ENCODE assay signal across 14 cellular contexts in the genomic region with DNA sequence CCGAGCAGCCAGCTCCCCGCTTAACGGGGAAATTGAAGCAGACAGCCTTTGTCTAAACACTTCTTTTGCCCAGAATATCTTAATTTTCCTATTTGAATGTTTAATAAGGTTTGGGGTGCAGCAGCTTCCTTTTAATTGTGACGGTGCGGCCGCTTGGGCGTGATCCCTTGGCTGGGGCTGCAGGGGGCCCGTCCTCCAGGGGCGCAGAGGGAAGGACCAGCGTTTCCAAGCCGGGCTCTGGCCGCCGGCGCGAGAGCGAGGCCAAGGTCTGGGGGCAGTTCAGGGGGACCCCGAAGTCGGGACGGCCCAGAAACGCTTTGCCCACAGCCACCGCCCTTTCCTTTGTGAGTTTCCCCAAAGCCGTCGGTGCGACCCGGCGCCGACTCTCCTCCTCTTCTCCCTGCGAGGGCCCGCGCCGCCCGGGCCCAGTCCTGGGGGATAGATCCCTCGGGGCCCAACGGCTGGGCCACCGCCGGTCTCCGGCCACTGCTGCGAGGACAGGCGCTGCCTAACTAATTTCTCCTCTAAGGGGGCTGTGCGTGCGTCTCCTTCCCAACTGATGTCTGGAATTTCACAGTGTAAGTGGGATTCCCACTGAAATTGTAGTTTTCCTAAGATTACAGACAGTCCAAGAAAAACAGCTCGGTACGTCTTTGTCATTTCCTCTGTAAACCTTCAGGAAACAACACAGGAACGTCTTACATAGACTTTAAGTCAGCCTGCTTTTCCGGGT.
DNase-seq lines count a peak whose midpoint lies in the region; ATAC-seq and TF ChIP-seq lines count a peak whose summit lies in the region.
"Had no signal": no experiment of that assay in that cellular context is flagged by ENCODE, and none has a peak within 500 bp of the region (broad histone marks: within the 10 kb centered on the region; RNA-seq: fewer than 3 reads in every experiment).

No MANE protein-coding gene starts in this region.

- no peaks in the 10 kb centered on the region for H3K36me3 ChIP-seq in heart right ventricle
- H3K36me3 ChIP-seq in right atrium auricular region = no peaks in the 10 kb centered on the region
- H3K36me3 ChIP-seq in testis (ENCODE audit: low read depth, missing control alignments) = no peaks in the 10 kb centered on the region
- H3K36me3 ChIP-seq: BLaER1 treated with 17β-estradiol and CSF1 and Interleukin-3, amounts not matched to agents 10 nM and 100 nM; lower lobe of right lung had no signal

- H3K36me3 Mint-ChIP-seq in brain = no peaks in the 10 kb centered on the region

- peak overlapping the region in 4 of 5 experiments; percentile 42 to 71 (median 54) for H3K4me3 Mint-ChIP-seq in brain

- 5 to 6% methylated on average over 44 to 45 of the region's 45 CpGs for WGBS in heart right ventricle, 2 donors
- 4 to 5% methylated on average over 21 to 45 of the region's 45 CpGs for WGBS in testis, 2 donors

- H3K27me3 ChIP-seq in heart right ventricle = peaks cover 16 to 100% (median 99%) of the 10 kb centered on the region in 7 donors
- H3K27me3 ChIP-seq in right atrium auricular region = peaks cover 28 to 45% of the 10 kb centered on the region in 2 donors
- H3K27me3 ChIP-seq in testis = no peaks in the 10 kb centered on the region

- no peak for DNase-seq in heart right ventricle
- DNase-seq in right atrium auricular region (ENCODE audit: low spot score) = no peak
- DNase-seq in kidney tubule cell (ENCODE audit: low spot score) = peak; percentile 10
- no peak for DNase-seq in testis
- DNase-seq in pons (ENCODE audit: low spot score) = no peak
- DNase-seq: activated effector memory CD4-positive, alpha-beta T cell treated with anti-CD3 and anti-CD28 coated beads, Interleukin-2, amount 50 U/mL, for 16 hours; lower lobe of right lung; NCI-H2029; stimulated activated CD8-positive, alpha-beta memory T cell treated with anti-CD3 and anti-CD28 coated beads, Interleukin-4, amount 100 ng/mL, for 48 hours; T1000 had no signal

- H3K4me3 ChIP-seq in heart right ventricle (peak overlapping the region in 8 of 10 donors; percentile 3 to 34 (median 24)), right atrium auricular region (peak overlapping the region in 1 of 2 donors; percentile 20), testis (peak overlapping the region; percentile 17 to 44)
- H3K4me3 ChIP-seq: BLaER1 treated with 17β-estradiol and CSF1 and Interleukin-3, amounts not matched to agents 10 nM and 100 nM had no signal

- H3K27ac Mint-ChIP-seq in brain = peak overlapping the region in 1 of 5 experiments; percentile 60

- ATAC-seq in heart right ventricle (peak in 2 of 8 donors; percentile 12 to 22), HG02642 (IDR thresholded peaks at IDR 0.05; ENCODE audit: poor library complexity, unreplicated experiment) (no peak), GM21447 (IDR thresholded peaks at IDR 0.05; ENCODE audit: unreplicated experiment) (no peak)

- H3K4me1 ChIP-seq in heart right ventricle (peaks cover 0 to 22% (median 18%) of the 10 kb centered on the region in 9 donors), right atrium auricular region (peaks cover 0 to 16% of the 10 kb centered on the region in 2 donors), testis (peaks cover 5% of the 10 kb centered on the region)

- H3K27me3 Mint-ChIP-seq in brain = peaks cover 96% of the 10 kb centered on the region

- intact Hi-C loops in heart right ventricle (cut with DNase I) = no loop called here
- intact Hi-C loops in testis (cut with DNase I; ENCODE audit: low total_unique reads) = no loop called here

- H3K9me3 Mint-ChIP-seq in brain = peaks cover 0 to 7% (median 4%) of the 10 kb centered on the region in 5 experiments

- TF ChIP-seq CTCF in heart right ventricle (IDR thresholded peaks at IDR 0.05) = no peak
- no peak for TF ChIP-seq CTCF in right atrium auricular region (IDR thresholded peaks at IDR 0.05)
- TF ChIP-seq CTCF in brain (conservative IDR thresholded peaks at IDR 0.05) = no peak
- TF ChIP-seq CTCF in testis (IDR thresholded peaks at IDR 0.05) = no peak

- H3K27ac ChIP-seq in heart right ventricle (no peak overlapping the region), right atrium auricular region (no peak overlapping the region), testis (no peak overlapping the region)
- H3K27ac ChIP-seq: BLaER1 treated with 17β-estradiol and CSF1 and Interleukin-3, amounts not matched to agents 10 nM and 100 nM; lower lobe of right lung had no signal

- H3K4me1 Mint-ChIP-seq in brain = peaks cover 24% of the 10 kb centered on the region

- TF ChIP-seq POLR2A in testis (IDR thresholded peaks at IDR 0.05) = no peak

- no peaks in the 10 kb centered on the region for H3K9me3 ChIP-seq in heart right ventricle
- H3K9me3 ChIP-seq in right atrium auricular region = no peaks in the 10 kb centered on the region
- H3K9me3 ChIP-seq in testis = no peaks in the 10 kb centered on the region
- H3K9me3 ChIP-seq: lower lobe of right lung had no signal
